ENCODE assay signal across 15 cellular contexts in the genomic region with DNA sequence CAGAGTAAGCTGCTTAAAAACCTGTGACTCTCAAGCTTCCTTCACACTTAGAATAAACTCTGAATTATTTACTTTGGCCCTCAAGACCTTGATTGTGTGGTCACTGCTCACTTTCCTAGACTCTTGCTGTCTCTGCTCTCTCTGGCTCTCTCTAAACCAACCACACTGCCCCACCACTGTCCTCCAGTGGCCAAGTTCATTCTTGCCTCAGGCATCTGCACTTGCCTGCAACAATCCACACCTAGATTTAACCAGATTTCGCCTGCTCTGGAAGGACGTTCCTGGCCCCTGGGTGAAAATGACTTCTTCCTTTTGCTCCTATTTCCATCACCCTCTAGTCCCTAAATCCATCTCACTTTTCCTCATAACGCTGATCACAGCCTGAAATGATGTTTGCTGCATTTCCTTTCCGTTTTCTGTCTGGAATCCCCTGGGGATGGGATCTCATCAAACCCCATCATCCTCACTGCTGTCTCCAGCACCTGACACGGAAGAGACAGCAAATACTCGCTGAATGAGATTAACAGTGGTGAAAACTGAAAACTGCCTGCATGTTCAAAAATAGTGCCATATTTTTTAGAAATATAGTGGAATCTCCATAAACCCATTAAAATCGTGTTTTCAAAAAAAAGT.
DNase-seq lines count a peak whose midpoint lies in the region; ATAC-seq, FAIRE-seq and TF ChIP-seq lines count a peak whose summit lies in the region.
"Had no signal": no experiment of that assay in that cellular context is flagged by ENCODE, and none has a peak within 500 bp of the region (broad histone marks: within the 10 kb centered on the region; RNA-seq: fewer than 3 reads in every experiment).

No MANE protein-coding gene starts in this region.

- H3K4me1 ChIP-seq in HepG2 (ENCODE audit: insufficient read depth, low read length) (no peaks in the 10 kb centered on the region), right lobe of liver (no peaks in the 10 kb centered on the region)
- H3K4me1 ChIP-seq: A549, upper lobe of left lung had no signal

- in situ Hi-C loops in HepG2 (cut with HindIII; ENCODE audit: extremely low pct_ligation_motif_present, low pct_unique_long_range_greater_than_20kb), result no loop called here

- H3K4me3 ChIP-seq in HepG2 (replicated peaks in 1 of 3; ENCODE audit: insufficient read depth in 1 of 3, low read depth in 2 of 3, low read length in 3 of 3) (no peak overlapping the region), right lobe of liver (no peak overlapping the region), cardiac fibroblast (replicated peaks in 1 of 2; ENCODE audit: low read depth in 2 of 2, low read length in 2 of 2) (no peak overlapping the region)
- H3K4me3 ChIP-seq: A549, smooth muscle cell, upper lobe of left lung had no signal

- TF ChIP-seq POLR2A in HepG2 (IDR thresholded peaks at IDR 0.05; ENCODE audit: insufficient read depth in 1 of 2, low read depth in 2 of 2, low read length in 2 of 2) (no peak), right lobe of liver (IDR thresholded peaks at IDR 0.05) (no peak)

- BruUV-seq in HepG2 (replicated peaks; lab: Mats Ljungman, UMichigan), result no TSS peak

- H2AFZ ChIP-seq in HepG2 (ENCODE audit: low read length), result no peak overlapping the region

- TF ChIP-seq EP300 in HepG2 (IDR thresholded peaks at IDR 0.05; ENCODE audit: low read depth in 2 of 2, low read length in 2 of 2), result no peak
- no peak for TF ChIP-seq EP300 in HepG2 (CRISPR knock-in tag; IDR thresholded peaks at IDR 0.05; ENCODE audit: borderline replicate concordance)

- no peak for TF ChIP-seq RAD21 in HepG2 (CRISPR knock-in tag; IDR thresholded peaks at IDR 0.05)

- CTCF ChIA-PET in HepG2 (lab: Yijun Ruan, JAX; ENCODE audit: low intra/inter-chr PET ratio, low total read pairs), result no interaction called here
- CTCF ChIA-PET in CD4-positive, alpha-beta T cell (lab: Charles Lee), result no interaction called here

- no peak overlapping the region for H3K4me2 ChIP-seq in HepG2 (ENCODE audit: low read depth, low read length)
- H3K4me2 ChIP-seq: A549, smooth muscle cell had no signal

- H4K20me1 ChIP-seq in HepG2 (ENCODE audit: insufficient read depth, low read length), result no peaks in the 10 kb centered on the region

- H3K9me3 ChIP-seq in HepG2 (ENCODE audit: low read length), result no peaks in the 10 kb centered on the region
- no peaks in the 10 kb centered on the region for H3K9me3 ChIP-seq in right lobe of liver
- H3K9me3 ChIP-seq in CD4-positive, alpha-beta T cell (ENCODE audit: control insufficient read depth, low read length), result no peaks in the 10 kb centered on the region
- H3K9me3 ChIP-seq: upper lobe of left lung had no signal

- no peaks in the 10 kb centered on the region for H3K9me3 Mint-ChIP-seq in CD4-positive, alpha-beta T cell

- H3K9ac ChIP-seq in HepG2 (ENCODE audit: insufficient read depth, low read depth, low read length), result no peak overlapping the region

- no peaks in the 10 kb centered on the region for H3K79me2 ChIP-seq in HepG2 (ENCODE audit: insufficient read depth, low read length)

- intact Hi-C loops in HepG2 (cut with micrococcal nuclease; ENCODE audit: unreplicated experiment) (no loop called here), right lobe of liver (cut with DNase I) (no loop called here)
- intact Hi-C loops in CD4-positive, alpha-beta T cell (cut with DNase I, micrococcal nuclease), result no loop called here

- H3K27me3 ChIP-seq in HepG2 (ENCODE audit: control insufficient read depth in 1 of 2, insufficient read depth in 2 of 2, low read length in 2 of 2) (no peaks in the 10 kb centered on the region), right lobe of liver (no peaks in the 10 kb centered on the region)
- H3K27me3 ChIP-seq in CD4-positive, alpha-beta T cell (ENCODE audit: control insufficient read depth, insufficient read depth, low read length), result no peaks in the 10 kb centered on the region
- H3K27me3 ChIP-seq: upper lobe of left lung had no signal

- H3K36me3 Mint-ChIP-seq in CD4-positive, alpha-beta T cell (ENCODE audit: low read depth), result no peaks in the 10 kb centered on the region

- no peaks in the 10 kb centered on the region for H3K4me1 Mint-ChIP-seq in CD4-positive, alpha-beta T cell (ENCODE audit: low read depth)

- H3K27ac ChIP-seq in HepG2 (ENCODE audit: extremely low read length, insufficient read depth, low read length) (no peak overlapping the region), right lobe of liver (no peak overlapping the region)
- H3K27ac ChIP-seq in CD4-positive, alpha-beta T cell (ENCODE audit: low read depth, low read length), result no peak overlapping the region
- H3K27ac ChIP-seq: A549, upper lobe of left lung, WERI-Rb-1 had no signal

- WGBS in HepG2 (ENCODE audit: low lambda C conversion rate), result under 1% methylated on average over 7 of the region's 7 CpGs
- 28% methylated on average over 7 of the region's 7 CpGs for WGBS in right lobe of liver (ENCODE audit: insufficient coverage, low coverage, low lambda C conversion rate, missing lambda C conversion rate)

- TF ChIP-seq CTCF in HepG2 (CRISPR knock-in tag; IDR thresholded peaks at IDR 0.05), result no peak
- TF ChIP-seq CTCF in right lobe of liver (IDR thresholded peaks at IDR 0.05), result peak in 1 of 4 donors; percentile 5
- peak; percentile 78 for TF ChIP-seq CTCF in cardiac fibroblast (IDR thresholded peaks at IDR 0.05; ENCODE audit: low read depth, low read length)
- TF ChIP-seq CTCF in CD4-positive, alpha-beta T cell (IDR thresholded peaks at IDR 0.05), result no peak

- no peak for FAIRE-seq in HepG2 (lab: Jason Lieb, UNC)

- H3K27me3 Mint-ChIP-seq in CD4-positive, alpha-beta T cell, result no peaks in the 10 kb centered on the region

- H3K36me3 ChIP-seq in HepG2 (replicated peaks in 1 of 2; ENCODE audit: control insufficient read depth in 1 of 2, insufficient read depth in 2 of 2, low read length in 2 of 2) (no peaks in the 10 kb centered on the region), right lobe of liver (no peaks in the 10 kb centered on the region)
- H3K36me3 ChIP-seq: upper lobe of left lung, WERI-Rb-1 had no signal

- peak; percentile 47; the same call in 2 of the 3 replicates for ATAC-seq in HepG2
- no peak for ATAC-seq in right lobe of liver
- no peak for ATAC-seq in CD4-positive, alpha-beta T cell (ENCODE audit: poor library complexity)

- no peak overlapping the region for H3K4me3 Mint-ChIP-seq in CD4-positive, alpha-beta T cell

- DNase-seq in HepG2 (ENCODE audit: low spot score) (no peak), right lobe of liver (no peak), cardiac fibroblast (ENCODE audit: low read depth in 2 of 2) (peak; percentile 49 to 75), iPS DF 19.7 (ENCODE audit: low read depth, low spot score) (peak; percentile 20), dedifferentiated amniotic fluid mesenchymal stem cell (ENCODE audit: extremely low spot score) (no peak), NCI-H1048 (lab: John Stamatoyannopoulos, UW) (no peak), activated gamma-delta T cell (lab: John Stamatoyannopoulos, UW) (no peak)
- DNase-seq in CD4-positive, alpha-beta T cell, result no peak
- DNase-seq: amygdala; effector memory CD4-positive, alpha-beta T cell; SHP77 treated with DMSO at 0.1 percent for 48 hours; upper lobe of left lung; WERI-Rb-1 had no signal

- H3K27ac Mint-ChIP-seq in CD4-positive, alpha-beta T cell, result no peak overlapping the region

- POLR2A ChIA-PET in HepG2 (lab: Yijun Ruan, JAX), result no interaction called here
- POLR2A ChIA-PET in CD4-positive, alpha-beta T cell (lab: Charles Lee), result no interaction called here

TF ChIP-seq in HepG2, 621 proteins besides CTCF, POLR2A, EP300 and RAD21:
- no peak for TF ChIP-seq NFE2L2 (IDR thresholded peaks at IDR 0.05; ENCODE audit: low read length)
- no peak for TF ChIP-seq KDM2A (CRISPR knock-in tag; IDR thresholded peaks at IDR 0.05; ENCODE audit: borderline replicate concordance, low read depth)
- TF ChIP-seq ZBTB1 (CRISPR knock-in tag; IDR thresholded peaks at IDR 0.05; ENCODE audit: borderline replicate concordance), result no peak
- no peak for TF ChIP-seq BRD4 (CRISPR knock-in tag; IDR thresholded peaks at IDR 0.05)
- no peak for TF ChIP-seq SOX5 (CRISPR knock-in tag; IDR thresholded peaks at IDR 0.05; ENCODE audit: borderline replicate concordance)
- TF ChIP-seq, protein P1, sequence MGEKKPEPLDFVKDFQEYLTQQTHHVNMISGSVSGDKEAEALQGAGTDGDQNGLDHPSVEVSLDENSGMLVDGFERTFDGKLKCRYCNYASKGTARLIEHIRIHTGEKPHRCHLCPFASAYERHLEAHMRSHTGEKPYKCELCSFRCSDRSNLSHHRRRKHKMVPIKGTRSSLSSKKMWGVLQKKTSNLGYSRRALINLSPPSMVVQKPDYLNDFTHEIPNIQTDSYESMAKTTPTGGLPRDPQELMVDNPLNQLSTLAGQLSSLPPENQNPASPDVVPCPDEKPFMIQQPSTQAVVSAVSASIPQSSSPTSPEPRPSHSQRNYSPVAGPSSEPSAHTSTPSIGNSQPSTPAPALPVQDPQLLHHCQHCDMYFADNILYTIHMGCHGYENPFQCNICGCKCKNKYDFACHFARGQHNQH (CRISPR knock-in tag; IDR thresholded peaks at IDR 0.05), result no peak
- no peak for TF ChIP-seq MTA3 (CRISPR knock-in tag; IDR thresholded peaks at IDR 0.05)
- TF ChIP-seq, protein P2, sequence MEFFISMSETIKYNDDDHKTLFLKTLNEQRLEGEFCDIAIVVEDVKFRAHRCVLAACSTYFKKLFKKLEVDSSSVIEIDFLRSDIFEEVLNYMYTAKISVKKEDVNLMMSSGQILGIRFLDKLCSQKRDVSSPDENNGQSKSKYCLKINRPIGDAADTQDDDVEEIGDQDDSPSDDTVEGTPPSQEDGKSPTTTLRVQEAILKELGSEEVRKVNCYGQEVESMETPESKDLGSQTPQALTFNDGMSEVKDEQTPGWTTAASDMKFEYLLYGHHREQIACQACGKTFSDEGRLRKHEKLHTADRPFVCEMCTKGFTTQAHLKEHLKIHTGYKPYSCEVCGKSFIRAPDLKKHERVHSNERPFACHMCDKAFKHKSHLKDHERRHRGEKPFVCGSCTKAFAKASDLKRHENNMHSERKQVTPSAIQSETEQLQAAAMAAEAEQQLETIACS (CRISPR knock-in tag; IDR thresholded peaks at IDR 0.05), result no peak
- TF ChIP-seq MEF2D (CRISPR knock-in tag; IDR thresholded peaks at IDR 0.05), result no peak
- no peak for TF ChIP-seq RXRB (CRISPR knock-in tag; IDR thresholded peaks at IDR 0.05; ENCODE audit: borderline replicate concordance)
- TF ChIP-seq ZNF326 (CRISPR knock-in tag; IDR thresholded peaks at IDR 0.05; ENCODE audit: borderline replicate concordance), result no peak
- no peak for TF ChIP-seq THAP8 (CRISPR knock-in tag; IDR thresholded peaks at IDR 0.05; ENCODE audit: borderline replicate concordance)
- TF ChIP-seq ARNT (IDR thresholded peaks at IDR 0.05), result no peak
- TF ChIP-seq SP140L (CRISPR knock-in tag; IDR thresholded peaks at IDR 0.05; ENCODE audit: borderline replicate concordance), result no peak
- TF ChIP-seq MXI1 (IDR thresholded peaks at IDR 0.05; ENCODE audit: borderline replicate concordance, low read depth, low read length), result no peak
TF ChIP-seq in HepG2: peak in this region for 0.

Comparison
In these comparisons a context has a peak if more than half of its experiments do, and no peak if none do; other contexts are left out.
1. DNase-seq: peak in cardiac fibroblast (2 of 2) and iPS DF 19.7 (single experiment); none in HepG2 (single experiment), right lobe of liver (0 of 3), dedifferentiated amniotic fluid mesenchymal stem cell (single experiment), NCI-H1048 (single experiment), activated gamma-delta T cell (single experiment) and CD4-positive, alpha-beta T cell (0 of 10).